In genomic region chr7:28349637-28350036, GRCh38 we compare ENCODE assay signal across 34 cellular contexts.
DNase-seq lines count a peak whose midpoint lies in the region; ATAC-seq, FAIRE-seq and TF ChIP-seq lines count a peak whose summit lies in the region.
"Had no signal": no experiment of that assay in that cellular context is flagged by ENCODE, and none has a peak within 500 bp of the region (broad histone marks: within the 10 kb centered on the region; RNA-seq: fewer than 3 reads in every experiment).

No MANE protein-coding gene starts in this region.

- H3K4me3 ChIP-seq in A549 = no peak overlapping the region
- no peak overlapping the region for H3K4me3 ChIP-seq in brain microvascular endothelial cell (ENCODE audit: low read depth, low read length)
- H3K4me3 ChIP-seq: GM12878, pancreas, upper lobe of left lung had no signal

- H3K27me3 ChIP-seq in brain microvascular endothelial cell (replicated peaks) = no peaks in the 10 kb centered on the region
- H3K27me3 ChIP-seq: BE2C, pancreas, upper lobe of left lung had no signal

- in situ Hi-C loops in brain microvascular endothelial cell (cut with HindIII; ENCODE audit: low pct_ligation_motif_present, low sequenced_read_pairs) = no loop called here
- in situ Hi-C loops in GM13976 (cut with MboI; ENCODE audit: low sequenced_read_pairs, unreplicated experiment) = no loop called here

- TF ChIP-seq EP300 in A549 (IDR thresholded peaks at IDR 0.05) = no peak; a peak in 2 of 5 replicates

- H3K9me3 ChIP-seq in A549 = no peaks in the 10 kb centered on the region
- H3K9me3 ChIP-seq: BE2C, pancreas, upper lobe of left lung had no signal

- CTCF ChIA-PET in A549 (lab: Yijun Ruan, JAX) = interaction anchor here (1.0 kb wide), 1 partner anchor 39 kb away, joined by 3 read pairs; no protein-coding TSS in a partner anchor

- peaks cover 7% of the 10 kb centered on the region for H3K4me1 Mint-ChIP-seq in HFFc6 (ENCODE audit: low read depth)
- H3K4me1 Mint-ChIP-seq: activated naive CD4-positive, alpha-beta T cell treated with anti-CD3 and anti-CD28 coated beads, Interleukin-2, amount 50 U/mL, for 24 hours; activated T-helper 17 cell treated with anti-CD3 and anti-CD28 coated beads, Interleukin-2, amount 50 U/mL, for 72 hours; CD8-positive, alpha-beta memory T cell; stimulated activated memory B cell treated with anti-CD40 and anti-IgM and Interleukin-4, amounts not matched to agents 10 μg/mL and 1 μg/mL and 100 μg/mL, for 72 hours; T-cell had no signal

- peak overlapping the region; percentile 30 for H3K4me2 ChIP-seq in A549

- peaks cover 13% of the 10 kb centered on the region for H3K27me3 Mint-ChIP-seq in HFFc6 (ENCODE audit: insufficient read depth)
- H3K27me3 Mint-ChIP-seq: activated naive CD4-positive, alpha-beta T cell treated with anti-CD3 and anti-CD28 coated beads, Interleukin-2, amount 50 U/mL, for 24 hours had no signal

- peak; percentile 60 to 71; a peak in 5 of 6 replicates for ATAC-seq in A549
- no peak for ATAC-seq in GM19455 (IDR thresholded peaks at IDR 0.05; ENCODE audit: unreplicated experiment)
- ATAC-seq: activated CD8-positive, alpha-beta T cell treated with anti-CD3 and anti-CD28 coated beads for 36 hours; activated T-helper 17 cell treated with anti-CD3 and anti-CD28 coated beads, Interleukin-2, amount 50 U/mL, for 72 hours; GM12878; pancreas; right cardiac atrium; stimulated activated memory B cell treated with anti-CD40 and anti-IgM and Interleukin-4, amounts not matched to agents 10 μg/mL and 1 μg/mL and 100 μg/mL, for 72 hours; T-cell had no signal

- no peaks in the 10 kb centered on the region for H3K36me3 Mint-ChIP-seq in HFFc6 (ENCODE audit: low read depth)
- H3K36me3 Mint-ChIP-seq: activated naive CD4-positive, alpha-beta T cell treated with anti-CD3 and anti-CD28 coated beads, Interleukin-2, amount 50 U/mL, for 24 hours; CD8-positive, alpha-beta memory T cell; stimulated activated memory B cell treated with anti-CD40 and anti-IgM and Interleukin-4, amounts not matched to agents 10 μg/mL and 1 μg/mL and 100 μg/mL, for 72 hours; T-cell had no signal

- H3K4me3 Mint-ChIP-seq in HFFc6 = no peak overlapping the region
- H3K4me3 Mint-ChIP-seq: activated CD8-positive, alpha-beta T cell treated with anti-CD3 and anti-CD28 coated beads for 36 hours; activated naive CD4-positive, alpha-beta T cell treated with anti-CD3 and anti-CD28 coated beads, Interleukin-2, amount 50 U/mL, for 24 hours; activated T-helper 17 cell treated with anti-CD3 and anti-CD28 coated beads, Interleukin-2, amount 50 U/mL, for 72 hours; CD8-positive, alpha-beta memory T cell; stimulated activated memory B cell treated with anti-CD40 and anti-IgM and Interleukin-4, amounts not matched to agents 10 μg/mL and 1 μg/mL and 100 μg/mL, for 72 hours; T-cell had no signal

- TF ChIP-seq CTCF in A549 (IDR thresholded peaks at IDR 0.05) (no peak), brain microvascular endothelial cell (IDR thresholded peaks at IDR 0.05; ENCODE audit: low read depth, low read length, missing control alignments) (no peak), GM13976 (IDR thresholded peaks at IDR 0.05; ENCODE audit: borderline replicate concordance, control extremely low read depth, extremely low read depth, insufficient read depth, missing control alignments) (no peak), HFFc6 (IDR thresholded peaks at IDR 0.05) (no peak)

- H3K27ac ChIP-seq in A549 = peak overlapping the region; percentile 37 to 70; a peak in 5 of 6 replicates
- no peak overlapping the region for H3K27ac ChIP-seq in brain microvascular endothelial cell
- H3K27ac ChIP-seq: pancreas, upper lobe of left lung had no signal

- no peaks in the 10 kb centered on the region for H3K9me3 Mint-ChIP-seq in HFFc6
- H3K9me3 Mint-ChIP-seq: activated CD8-positive, alpha-beta T cell treated with anti-CD3 and anti-CD28 coated beads for 36 hours; activated naive CD4-positive, alpha-beta T cell treated with anti-CD3 and anti-CD28 coated beads, Interleukin-2, amount 50 U/mL, for 24 hours; activated T-helper 17 cell treated with anti-CD3 and anti-CD28 coated beads, Interleukin-2, amount 50 U/mL, for 72 hours; CD8-positive, alpha-beta memory T cell; stimulated activated memory B cell treated with anti-CD40 and anti-IgM and Interleukin-4, amounts not matched to agents 10 μg/mL and 1 μg/mL and 100 μg/mL, for 72 hours; T-cell had no signal

- FAIRE-seq in A549 (lab: Jason Lieb, UNC) = no peak
- FAIRE-seq: colon, GM12878, pancreas, TTC549 had no signal

- no peak for TF ChIP-seq RAD21 in A549 (conservative IDR thresholded peaks at IDR 0.05 in 1 of 2, IDR thresholded peaks at IDR 0.05 in 1 of 2)

- no peaks in the 10 kb centered on the region for H3K36me3 ChIP-seq in brain microvascular endothelial cell (replicated peaks)
- H3K36me3 ChIP-seq: BE2C, pancreas, upper lobe of left lung had no signal

- peaks cover 44% of the 10 kb centered on the region for H3K4me1 ChIP-seq in A549
- H3K4me1 ChIP-seq: BE2C, upper lobe of left lung had no signal

- H3K27ac Mint-ChIP-seq in HFFc6 = no peak overlapping the region
- H3K27ac Mint-ChIP-seq: activated CD8-positive, alpha-beta T cell treated with anti-CD3 and anti-CD28 coated beads for 36 hours; activated naive CD4-positive, alpha-beta T cell treated with anti-CD3 and anti-CD28 coated beads, Interleukin-2, amount 50 U/mL, for 24 hours; activated T-helper 17 cell treated with anti-CD3 and anti-CD28 coated beads, Interleukin-2, amount 50 U/mL, for 72 hours; stimulated activated memory B cell treated with anti-CD40 and anti-IgM and Interleukin-4, amounts not matched to agents 10 μg/mL and 1 μg/mL and 100 μg/mL, for 72 hours; T-cell had no signal

- DNase-seq in A549 (ENCODE audit: low read depth in 1 of 2, low spot score in 1 of 2) = peak; percentile 41 to 42
- DNase-seq in ELR (ENCODE audit: low read depth) = peak; percentile 36
- peak; percentile 26 for DNase-seq in NCI-H460 (ENCODE audit: extremely low read depth, low read depth)
- DNase-seq in brain microvascular endothelial cell = peak; percentile 31
- DNase-seq in GM13976 (ENCODE audit: low spot score) = no peak
- no peak for DNase-seq in stimulated activated CD4-positive, alpha-beta T cell treated with anti-CD3 and anti-CD28 coated beads, Interleukin-15, amount 100 ng/mL, for 24 hours
- no peak for DNase-seq in HFFc6
- DNase-seq: ACHN; activated CD4-positive, alpha-beta T cell treated with anti-CD3 and anti-CD28 coated beads for 1 hour; activated CD8-positive, alpha-beta T cell treated with anti-CD3 and anti-CD28 coated beads for 36 hours; amygdala; BE2C; CD8-positive, alpha-beta memory T cell; DND-41; effector CD4-positive, alpha-beta T cell; erythroblast; GOT3; head of caudate nucleus; NCI-H1105; NCI-H2081 treated with DMSO at 0.1 percent for 48 hours; NCI-H446; pancreas; right cardiac atrium; stimulated activated CD4-positive, alpha-beta T cell treated with anti-CD3 and anti-CD28 coated beads, Interleukin-4, amount 100 ng/mL, for 24 hours; substantia nigra; T-cell; upper lobe of left lung had no signal

- TF ChIP-seq POLR2A in A549 (IDR thresholded peaks at IDR 0.05; ENCODE audit: low read length) = no peak

- POLR2A ChIA-PET in A549 (lab: Yijun Ruan, JAX) = no interaction called here

- 23% methylated on average over 1 of the region's 1 CpG for WGBS in A549 (ENCODE audit: missing lambda C conversion rate)

TF ChIP-seq in A549, 52 proteins besides CTCF, POLR2A, EP300 and RAD21:
- TF ChIP-seq JUN (IDR thresholded peaks at IDR 0.05) = no peak; a peak in 1 of 5 replicates
- no peak for TF ChIP-seq HOXB13 (CRISPR knock-in tag; IDR thresholded peaks at IDR 0.05; ENCODE audit: low read depth)
- TF ChIP-seq E2F6 (IDR thresholded peaks at IDR 0.05; ENCODE audit: borderline replicate concordance, low read depth) = no peak
- no peak for TF ChIP-seq NFE2L2 (conservative IDR thresholded peaks at IDR 0.05; ENCODE audit: low read length)
- TF ChIP-seq MAX (IDR thresholded peaks at IDR 0.05) = 0 out of 2 replicates have a peak, but pooled peaks have one; percentile 25
- no peak for TF ChIP-seq ELK1 (IDR thresholded peaks at IDR 0.05; ENCODE audit: low read depth, low read length)
- TF ChIP-seq FOSL2 (IDR thresholded peaks at IDR 0.05) = 0 out of 2 replicates have a peak, but pooled peaks have one; percentile 44
- TF ChIP-seq FOSL2 (CRISPR knock-in tag; IDR thresholded peaks at IDR 0.05) = peak; percentile 53
- TF ChIP-seq GATA3 (IDR thresholded peaks at IDR 0.05; ENCODE audit: borderline replicate concordance) = peak; percentile 51; the same call in 1 of the 2 replicates
- peak; percentile 71 for TF ChIP-seq JUNB (IDR thresholded peaks at IDR 0.05)
- TF ChIP-seq SMC3 (IDR thresholded peaks at IDR 0.05) = no peak
- no peak for TF ChIP-seq SREBF2 (IDR thresholded peaks at IDR 0.05)
- no peak for TF ChIP-seq BHLHE40 (IDR thresholded peaks at IDR 0.05; ENCODE audit: low read depth, low read length)

Comparison
In these comparisons a context has a peak if more than half of its experiments do, and no peak if none do; other contexts are left out.
1. DNase-seq: peak in A549 (2 of 2), ELR (single experiment), NCI-H460 (single experiment) and brain microvascular endothelial cell (single experiment); none in GM13976 (single experiment), stimulated activated CD4-positive, alpha-beta T cell treated with anti-CD3 and anti-CD28 coated beads, Interleukin-15, amount 100 ng/mL, for 24 hours (single experiment) and HFFc6 (single experiment).